32 cellular contexts compared by ENCODE assay signal in genomic region chr9:27308691-27309390, GRCh38. TPM values are rescaled to one million over a fixed set of nuclear protein-coding genes. Genes with fewer than 3 reads are reported as not detected.
"Had no signal": no experiment of that assay in that cellular context is flagged by ENCODE, and none has a peak within 500 bp of the region (broad histone marks: within the 10 kb centered on the region; RNA-seq: fewer than 3 reads in every experiment).

No MANE protein-coding gene starts in this region.

- FAIRE-seq: bronchial epithelial cell, colon, endometrium, islet of Langerhans had no signal

- ATAC-seq: activated CD8-positive, alpha-beta T cell treated with anti-CD3 and anti-CD28 coated beads for 36 hours; heart right ventricle; left lung; mucosa of descending colon; natural killer cell treated with Interleukin-12 subunit alpha and Interleukin-12 subunit beta and Interleukin-15 and Interleukin-18, amount 100 ng/mL, for 72 hours; stimulated activated naive B cell treated with anti-CD40 and anti-IgM and Interleukin-4, amounts not matched to agents 10 μg/mL and 1 μg/mL and 100 μg/mL, for 72 hours had no signal

- H3K4me1 ChIP-seq: esophagus squamous epithelium, left lung, stomach, thyroid gland had no signal

- H3K9me3 ChIP-seq: esophagus squamous epithelium, heart right ventricle, left lung, mucosa of descending colon, right atrium auricular region, stomach, thyroid gland had no signal

- H3K27me3 ChIP-seq: esophagus squamous epithelium, heart right ventricle, left lung, right atrium auricular region, stomach, thyroid gland had no signal

- H3K4me3 ChIP-seq: esophagus squamous epithelium, heart right ventricle, left lung, lung, mucosa of descending colon, right atrium auricular region, stomach, thyroid gland had no signal

- DNase-seq: activated B cell treated with CpG ODN at 0.5 μM for 24 hours; activated CD4-positive, alpha-beta T cell treated with anti-CD3 and anti-CD28 coated beads, Interleukin-2, amount 50 U/mL, for 1 hour; activated CD8-positive, alpha-beta T cell treated with anti-CD3 and anti-CD28 coated beads for 36 hours; activated effector memory CD4-positive, alpha-beta T cell treated with Interleukin-2 at 50 U/mL for 16 hours; activated naive CD4-positive, alpha-beta T cell treated with Interleukin-2 at 50 U/mL for 16 hours; anterior cingulate cortex; dermis blood vessel endothelial cell; effector CD4-positive, alpha-beta T cell; esophagus squamous epithelium; foreskin melanocyte; heart right ventricle; left lung; mucosa of descending colon; stimulated activated CD4-positive, alpha-beta T cell treated with anti-CD3 and anti-CD28 coated beads, Interleukin-15, amount 100 ng/mL, for 24 hours; stimulated activated CD4-positive, alpha-beta T cell treated with anti-CD3 and anti-CD28 coated beads, Interleukin-2, amount 100 ng/mL, for 24 hours; stimulated activated naive B cell treated with anti-CD40 and anti-IgM and Interleukin-4, amounts not matched to agents 10 μg/mL and 1 μg/mL and 100 μg/mL, for 72 hours; stomach; T-helper 2 cell; thyroid gland had no signal

- H3K36me3 ChIP-seq: esophagus squamous epithelium, heart right ventricle, left lung, right atrium auricular region, stomach, thyroid gland had no signal

- H3K27ac ChIP-seq: epithelial cell of prostate, esophagus squamous epithelium, heart right ventricle, left lung, right atrium auricular region, stomach, thyroid gland had no signal

RNA-seq across cellular contexts. Expression of gene EQTN, which starts 11.9 kb away (rescaled TPM):
- total RNA-seq: activated B cell treated with CpG ODN at 0.5 μM for 24 hours; activated CD8-positive, alpha-beta T cell treated with anti-CD3 and anti-CD28 coated beads for 36 hours; bronchial epithelial cell; dermis blood vessel endothelial cell; esophagus squamous epithelium; glomerular endothelial cell; heart right ventricle; mesenteric fat pad; myocyte; natural killer cell treated with Interleukin-12 subunit alpha and Interleukin-12 subunit beta and Interleukin-15 and Interleukin-18, amount 100 ng/mL, for 72 hours; pulmonary artery endothelial cell; right atrium auricular region had no signal
- polyA plus RNA-seq: adipose tissue, heart right ventricle, stomach had no signal
